ENCODE assay signal across 19 cellular contexts in genomic region chr18:56851774-56852173, GRCh38.
DNase-seq lines count a peak whose midpoint lies in the region; ATAC-seq and TF ChIP-seq lines count a peak whose summit lies in the region.
"Had no signal": no experiment of that assay in that cellular context is flagged by ENCODE, and none has a peak within 500 bp of the region (broad histone marks: within the 10 kb centered on the region; RNA-seq: fewer than 3 reads in every experiment).

No MANE protein-coding gene starts in this region.

- CTCF ChIA-PET in CD4-positive, alpha-beta T cell (lab: Charles Lee): interaction anchor here (1.4 kb wide), 1 partner anchor 18 kb away, joined by 3 read pairs; no protein-coding TSS in a partner anchor

- H3K4me3 Mint-ChIP-seq in CD4-positive, alpha-beta T cell: no peak overlapping the region
- H3K4me3 Mint-ChIP-seq: IgD-negative memory B cell had no signal

- H3K4me2 ChIP-seq in OCI-LY1 (ENCODE audit: low read length): peak overlapping the region; percentile 34

- H3K4me3 ChIP-seq in OCI-LY1 (ENCODE audit: low read depth, low read length, poor library complexity, severe bottlenecking) (no peak overlapping the region), tibial artery (no peak overlapping the region), uterus (no peak overlapping the region)
- H3K4me3 ChIP-seq: body of pancreas, thoracic aorta had no signal

- peaks cover 2% of the 10 kb centered on the region for H3K9me3 Mint-ChIP-seq in CD4-positive, alpha-beta T cell

- DNase-seq in tibial artery (no peak), uterus (no peak)
- DNase-seq in CD4-positive, alpha-beta T cell: no peak
- no peak for DNase-seq in activated CD4-positive, CD25-positive, alpha-beta regulatory T cell (lab: John Stamatoyannopoulos, UW)
- DNase-seq: activated CD8-positive, alpha-beta memory T cell treated with anti-CD3 and anti-CD28 coated beads, Interleukin-2, amount 50 U/mL, for 4 hours; body of pancreas; kidney; NCI-H748 treated with DMSO at 0.1 percent for 48 hours; occipital lobe; stimulated activated CD4-positive, alpha-beta T cell treated with anti-CD3 and anti-CD28 coated beads, Interleukin-4, amount 100 ng/mL, for 4 hours; T-helper 2 cell had no signal

- H3K9me2 ChIP-seq in OCI-LY1 (ENCODE audit: low read depth, low read length): no peaks in the 10 kb centered on the region

- peaks cover 32% of the 10 kb centered on the region for H3K36me3 Mint-ChIP-seq in CD4-positive, alpha-beta T cell (ENCODE audit: low read depth)

- H2AFZ ChIP-seq in OCI-LY1 (ENCODE audit: low read length): no peak overlapping the region

- H3F3A ChIP-seq in OCI-LY1 (ENCODE audit: insufficient read depth, low read length): no peaks in the 10 kb centered on the region

- H3K9ac ChIP-seq in OCI-LY1 (ENCODE audit: low read length): peak overlapping the region; percentile 11; the same call in 1 of the 2 replicates

- no peak for TF ChIP-seq CTCF in OCI-LY1 (IDR thresholded peaks at IDR 0.05; ENCODE audit: low read length)
- TF ChIP-seq CTCF in tibial artery (IDR thresholded peaks at IDR 0.05): no peak
- no peak for TF ChIP-seq CTCF in CD4-positive, alpha-beta T cell (IDR thresholded peaks at IDR 0.05)
- TF ChIP-seq CTCF in uterus (IDR thresholded peaks at IDR 0.05): no peak

- intact Hi-C loops in tibial artery (cut with DNase I; ENCODE audit: low total_unique reads): no loop called here
- intact Hi-C loops in CD4-positive, alpha-beta T cell (cut with DNase I, micrococcal nuclease): no loop called here
- intact Hi-C loops in uterus (cut with DNase I; ENCODE audit: low total_unique reads): no loop called here

- H4K20me1 ChIP-seq in OCI-LY1 (ENCODE audit: insufficient read depth, low read length): no peaks in the 10 kb centered on the region

- no peaks in the 10 kb centered on the region for H3K36me3 ChIP-seq in OCI-LY1 (ENCODE audit: insufficient read depth, low read length)
- peaks cover 0 to 6% (median 0%) of the 10 kb centered on the region in 3 donors for H3K36me3 ChIP-seq in tibial artery
- no peaks in the 10 kb centered on the region for H3K36me3 ChIP-seq in uterus
- H3K36me3 ChIP-seq: thoracic aorta had no signal

- H3K27me3 ChIP-seq in OCI-LY1 (ENCODE audit: insufficient read depth, low read length) (no peaks in the 10 kb centered on the region), tibial artery (no peaks in the 10 kb centered on the region), uterus (no peaks in the 10 kb centered on the region)
- no peaks in the 10 kb centered on the region for H3K27me3 ChIP-seq in CD4-positive, alpha-beta T cell (ENCODE audit: control insufficient read depth, insufficient read depth, low read length)
- H3K27me3 ChIP-seq: body of pancreas had no signal

- ATAC-seq in GM18517 (IDR thresholded peaks at IDR 0.05; ENCODE audit: unreplicated experiment) (peak; percentile 95), GM21515 (IDR thresholded peaks at IDR 0.05; ENCODE audit: unreplicated experiment) (peak; percentile 93), HG03103 (IDR thresholded peaks at IDR 0.05; ENCODE audit: low read depth, unreplicated experiment) (peak; percentile 85)
- ATAC-seq in CD4-positive, alpha-beta T cell (ENCODE audit: poor library complexity): no peak
- ATAC-seq: body of pancreas, esophagus mucosa had no signal

- H3K27ac ChIP-seq in OCI-LY1 (ENCODE audit: low read depth, low read length, poor library complexity, severe bottlenecking) (peak overlapping the region; percentile 82), tibial artery (no peak overlapping the region), uterus (no peak overlapping the region)
- no peak overlapping the region for H3K27ac ChIP-seq in CD4-positive, alpha-beta T cell (ENCODE audit: low read depth, low read length)
- H3K27ac ChIP-seq: body of pancreas, C4-2B, thoracic aorta had no signal

- no peaks in the 10 kb centered on the region for H3K27me3 Mint-ChIP-seq in CD4-positive, alpha-beta T cell
- H3K27me3 Mint-ChIP-seq: IgD-negative memory B cell had no signal

- H3K4me1 Mint-ChIP-seq in CD4-positive, alpha-beta T cell (ENCODE audit: low read depth): no peaks in the 10 kb centered on the region

- POLR2A ChIA-PET in CD4-positive, alpha-beta T cell (lab: Charles Lee): no interaction called here

- H3K9me3 ChIP-seq in OCI-LY1 (ENCODE audit: low read length): no peaks in the 10 kb centered on the region
- peaks cover 0 to 9% (median 4%) of the 10 kb centered on the region in 3 donors for H3K9me3 ChIP-seq in tibial artery
- H3K9me3 ChIP-seq in CD4-positive, alpha-beta T cell (ENCODE audit: control insufficient read depth, low read length): no peaks in the 10 kb centered on the region
- no peaks in the 10 kb centered on the region for H3K9me3 ChIP-seq in uterus
- H3K9me3 ChIP-seq: body of pancreas, thoracic aorta had no signal

- H3K27ac Mint-ChIP-seq in CD4-positive, alpha-beta T cell: no peak overlapping the region
- H3K27ac Mint-ChIP-seq: IgD-negative memory B cell had no signal

- TF ChIP-seq POLR2A in uterus (IDR thresholded peaks at IDR 0.05): no peak

- H3K4me1 ChIP-seq in OCI-LY1 (ENCODE audit: insufficient read depth, low read length, severe bottlenecking) (peaks cover 24% of the 10 kb centered on the region), tibial artery (no peaks in the 10 kb centered on the region), uterus (no peaks in the 10 kb centered on the region)
- H3K4me1 ChIP-seq: body of pancreas had no signal

- H3K79me2 ChIP-seq in OCI-LY1 (ENCODE audit: insufficient read depth, low read length): no peaks in the 10 kb centered on the region
